ENCODE assay signal across 18 cellular contexts in genomic region chr3:24017305-24017704, GRCh38.
DNase-seq lines count a peak whose midpoint lies in the region; ATAC-seq and TF ChIP-seq lines count a peak whose summit lies in the region.
"Had no signal": no experiment of that assay in that cellular context is flagged by ENCODE, and none has a peak within 500 bp of the region (broad histone marks: within the 10 kb centered on the region; RNA-seq: fewer than 3 reads in every experiment).

No MANE protein-coding gene starts in this region.

- H3K36me3 ChIP-seq in BLaER1 (no peaks in the 10 kb centered on the region), GM23248 (ENCODE audit: low read depth) (no peaks in the 10 kb centered on the region)
- H3K36me3 ChIP-seq: HAP-1, MG63 had no signal

- no peak overlapping the region for H3K4me3 Mint-ChIP-seq in glutamatergic neuron (ENCODE audit: unreplicated experiment)
- H3K4me3 Mint-ChIP-seq in neural crest cell: no peak overlapping the region

- H2AFZ ChIP-seq in GM23248: no peak overlapping the region

- H3K4me2 ChIP-seq in BLaER1 (0 out of 2 replicates have a peak overlapping the region, but pooled peaks have one; percentile 3), GM23248 (ENCODE audit: unreplicated experiment) (no peak overlapping the region)

- H3K27me3 Mint-ChIP-seq in glutamatergic neuron (ENCODE audit: unreplicated experiment): peaks cover 2% of the 10 kb centered on the region
- H3K27me3 Mint-ChIP-seq in neural crest cell (ENCODE audit: low read depth): no peaks in the 10 kb centered on the region

- H3K4me3 ChIP-seq in BLaER1 (no peak overlapping the region), GM23248 (no peak overlapping the region)
- H3K4me3 ChIP-seq: HAP-1, MG63 had no signal

- no peaks in the 10 kb centered on the region for H3F3A ChIP-seq in GM23248 (ENCODE audit: insufficient read depth)

- H3K9me2 ChIP-seq in GM23248 (ENCODE audit: insufficient read depth): no peaks in the 10 kb centered on the region

- H3K27ac Mint-ChIP-seq in glutamatergic neuron (ENCODE audit: unreplicated experiment) (peak overlapping the region; percentile 62), neural crest cell (ENCODE audit: unreplicated experiment) (peak overlapping the region; percentile 53)

- DNase-seq in NCI-H524 (lab: John Stamatoyannopoulos, UW) (peak; percentile 52 to 87), glutamatergic neuron (no peak), neural crest cell (ENCODE audit: low read depth, low spot score) (no peak), GM23248 (no peak), NCI-H2029 treated with DMSO at 0.1 percent for 48 hours (lab: John Stamatoyannopoulos, UW) (no peak)
- DNase-seq: C1 segment of cervical spinal cord, DMS79 treated with DMSO at 0.1 percent for 48 hours, IMR-90, MG63, NCI-H1092, NCI-H1436 treated with DMSO at 0.1 percent for 48 hours, NCI-H2029, NCI-H2171, NCI-H748 treated with DMSO at 0.1 percent for 48 hours had no signal

- ATAC-seq in HG03469 (IDR thresholded peaks at IDR 0.05; ENCODE audit: unreplicated experiment) (no peak), GM19467 (IDR thresholded peaks at IDR 0.05; ENCODE audit: unreplicated experiment) (no peak)

- H3K79me2 ChIP-seq in GM23248 (ENCODE audit: insufficient read depth): no peaks in the 10 kb centered on the region

- H3K36me3 Mint-ChIP-seq in glutamatergic neuron (ENCODE audit: unreplicated experiment) (no peaks in the 10 kb centered on the region), neural crest cell (ENCODE audit: low read depth) (no peaks in the 10 kb centered on the region)

- in situ Hi-C loops in GM23248 (cut with MboI): loop anchor here (25.0 kb wide), 1 partner anchor 670 kb away; no protein-coding TSS in a partner anchor

- H4K20me1 ChIP-seq in BLaER1 (no peaks in the 10 kb centered on the region), GM23248 (ENCODE audit: insufficient read depth) (no peaks in the 10 kb centered on the region)

- no peak overlapping the region for H3K9ac ChIP-seq in BLaER1
- H3K9ac ChIP-seq in GM23248: no peak overlapping the region

- H3K27me3 ChIP-seq in BLaER1: no peaks in the 10 kb centered on the region
- no peaks in the 10 kb centered on the region for H3K27me3 ChIP-seq in GM23248 (replicated peaks; ENCODE audit: insufficient read depth)
- H3K27me3 ChIP-seq: MG63 had no signal

- H3K4me1 Mint-ChIP-seq in glutamatergic neuron (ENCODE audit: low read depth, unreplicated experiment) (no peaks in the 10 kb centered on the region), neural crest cell (no peaks in the 10 kb centered on the region)

- TF ChIP-seq CTCF in glutamatergic neuron (IDR thresholded peaks at IDR 0.05; ENCODE audit: partially characterized antibody, unreplicated experiment) (no peak), neural crest cell (conservative IDR thresholded peaks at IDR 0.05) (no peak)

- no peak overlapping the region for H3K27ac ChIP-seq in BLaER1
- H3K27ac ChIP-seq in GM23248: no peak overlapping the region

- H3K4me1 ChIP-seq in BLaER1 (peaks cover 7% of the 10 kb centered on the region; the same call in 1 of the 2 replicates), GM23248 (ENCODE audit: insufficient read depth) (no peaks in the 10 kb centered on the region)
- H3K4me1 ChIP-seq: HAP-1 had no signal

- 0 out of 2 replicates have a peak, but pooled peaks cover 7% of the 10 kb centered on the region for H3K9me3 ChIP-seq in BLaER1
- H3K9me3 ChIP-seq in GM23248 (ENCODE audit: low read depth): no peaks in the 10 kb centered on the region
- H3K9me3 ChIP-seq: HAP-1, MG63 had no signal

- H3K9me3 Mint-ChIP-seq in glutamatergic neuron (ENCODE audit: unreplicated experiment): peaks cover 2% of the 10 kb centered on the region
- no peaks in the 10 kb centered on the region for H3K9me3 Mint-ChIP-seq in neural crest cell

Comparison
In these comparisons a context has a peak if more than half of its experiments do, and no peak if none do; other contexts are left out.
1. DNase-seq: peak in NCI-H524 (2 of 2); none in glutamatergic neuron (single experiment), neural crest cell (single experiment), GM23248 (single experiment) and NCI-H2029 treated with DMSO at 0.1 percent for 48 hours (single experiment).